24 cellular contexts compared by ENCODE assay signal in the genomic region with DNA sequence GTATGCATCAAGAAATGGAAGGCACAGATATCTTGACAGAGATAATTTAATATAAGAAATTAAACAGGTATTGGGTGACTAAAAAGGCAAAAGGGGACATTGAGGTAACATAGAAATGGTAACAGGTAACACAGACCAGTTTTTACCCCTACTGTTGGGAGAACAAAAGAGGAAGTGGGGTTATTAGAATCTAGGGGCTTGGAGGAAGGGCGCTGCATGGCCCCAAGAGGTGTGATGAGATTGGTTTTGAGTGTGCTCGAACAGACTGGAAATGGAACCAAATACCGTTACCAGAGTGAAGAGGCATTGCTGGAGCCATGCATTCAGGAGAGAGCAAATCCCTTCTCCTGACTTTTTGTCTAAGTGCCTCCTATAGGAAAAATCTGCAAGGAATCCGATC.
DNase-seq lines count a peak whose midpoint lies in the region; ATAC-seq, FAIRE-seq and TF ChIP-seq lines count a peak whose summit lies in the region.
"Had no signal": no experiment of that assay in that cellular context is flagged by ENCODE, and none has a peak within 500 bp of the region (broad histone marks: within the 10 kb centered on the region; RNA-seq: fewer than 3 reads in every experiment).

No MANE protein-coding gene starts in this region.

- H3K9ac ChIP-seq in K562 (ENCODE audit: insufficient read depth in 1 of 2, low read depth in 2 of 2, low read length in 2 of 2), result no peak overlapping the region
- H3K9ac ChIP-seq: BLaER1 had no signal

- H3K4me2 ChIP-seq in K562 (ENCODE audit: insufficient read depth, low read length), result no peak overlapping the region
- H3K4me2 ChIP-seq: BLaER1 had no signal

- no peaks in the 10 kb centered on the region for H3K9me3 ChIP-seq in K562 (replicated peaks; ENCODE audit: control insufficient read depth, insufficient read depth, low read depth, low read length)
- no peaks in the 10 kb centered on the region for H3K9me3 ChIP-seq in SJCRH30 (replicated peaks)
- H3K9me3 ChIP-seq: BE2C, BLaER1 had no signal

- H3K79me2 ChIP-seq in K562 (ENCODE audit: control insufficient read depth, insufficient read depth, low read length), result no peaks in the 10 kb centered on the region

- CTCF ChIA-PET in K562 (lab: Yijun Ruan, JAX; ENCODE audit: low intra/inter-chr PET ratio), result no interaction called here

- no peaks in the 10 kb centered on the region for H4K20me1 ChIP-seq in K562 (replicated peaks; ENCODE audit: control insufficient read depth, insufficient read depth, low read length)
- H4K20me1 ChIP-seq: BLaER1 had no signal

- WGBS in K562 (ENCODE audit: insufficient coverage, low coverage, missing lambda C conversion rate), result 0% methylated on average over 2 of the region's 4 CpGs

- no peaks in the 10 kb centered on the region; a peak in 1 of 5 replicates for H3K27me3 ChIP-seq in K562 (ENCODE audit: control insufficient read depth in 2 of 2, insufficient read depth in 2 of 2, low read length in 2 of 2)
- H3K27me3 ChIP-seq in SJCRH30, result peaks cover 8% of the 10 kb centered on the region
- H3K27me3 ChIP-seq: BE2C, BLaER1 had no signal

- H3K27ac ChIP-seq in K562 (ENCODE audit: extremely low read depth, low read depth, low read length) (no peak overlapping the region), SJCRH30 (no peak overlapping the region)
- H3K27ac ChIP-seq: BLaER1 had no signal

- TF ChIP-seq RAD21 in K562 (CRISPR knock-in tag; conservative IDR thresholded peaks at IDR 0.05 in 1 of 2, IDR thresholded peaks at IDR 0.05 in 1 of 2), result no peak

- H3K9me1 ChIP-seq in K562 (ENCODE audit: control insufficient read depth, insufficient read depth, low read length), result no peaks in the 10 kb centered on the region

- no TSS peak for BruUV-seq in K562 (replicated peaks; lab: Mats Ljungman, UMichigan)

- TF ChIP-seq POLR2A in GM12891 (IDR thresholded peaks at IDR 0.05; ENCODE audit: low read depth, low read length) (no peak), K562 (conservative IDR thresholded peaks at IDR 0.05) (no peak)

- in situ Hi-C loops in K562 (cut with MboI), result no loop called here

- no peak for FAIRE-seq in GM12891 (lab: Jason Lieb, UNC)
- no peak for FAIRE-seq in K562 (lab: Jason Lieb, UNC)
- FAIRE-seq: A204.1, GM12892, GM18507 had no signal

- no peak for TF ChIP-seq CTCF in K562 (IDR thresholded peaks at IDR 0.05 in 2 of 3, conservative IDR thresholded peaks at IDR 0.05 in 1 of 3; ENCODE audit: insufficient read depth in 2 of 3, low read depth in 1 of 3, low read length in 3 of 3)

- H3K4me1 ChIP-seq in K562 (replicated peaks in 1 of 2; ENCODE audit: control insufficient read depth in 2 of 2, insufficient read depth in 2 of 2, low read length in 2 of 2) (no peaks in the 10 kb centered on the region), SJCRH30 (no peaks in the 10 kb centered on the region)
- H3K4me1 ChIP-seq: BE2C, BLaER1 had no signal

- no peak for TF ChIP-seq EP300 in K562 (IDR thresholded peaks at IDR 0.05; ENCODE audit: low read length)

- H3K4me3 ChIP-seq in K562, result no peak overlapping the region
- H3K4me3 ChIP-seq in SJCRH30, result no peak overlapping the region
- H3K4me3 ChIP-seq: BLaER1 had no signal

- H3K36me3 ChIP-seq in K562 (ENCODE audit: control insufficient read depth, insufficient read depth, low read length), result no peaks in the 10 kb centered on the region
- no peaks in the 10 kb centered on the region for H3K36me3 ChIP-seq in SJCRH30
- H3K36me3 ChIP-seq: BE2C, BLaER1 had no signal

- H2AFZ ChIP-seq in K562 (ENCODE audit: low read depth, low read length), result no peak overlapping the region

- intact Hi-C loops in K562 (cut with micrococcal nuclease), result no loop called here

- ATAC-seq in GM18867 (IDR thresholded peaks at IDR 0.05; ENCODE audit: unreplicated experiment), result peak; percentile 52
- ATAC-seq in K562, result no peak
- no peak for ATAC-seq in GM18909 (IDR thresholded peaks at IDR 0.05; ENCODE audit: poor library complexity, unreplicated experiment)

- DNase-seq in GM12891 (ENCODE audit: insufficient read length, low spot score) (no peak), K562 (ENCODE audit: extremely low read depth in 1 of 4, low spot score in 3 of 4) (no peak), SJCRH30 (no peak)
- DNase-seq: 8988T; ACHN; BE2C; C1 segment of cervical spinal cord; CD4-positive, alpha-beta memory T cell; CD4-positive, CD25-positive, alpha-beta regulatory T cell; CD8-positive, alpha-beta memory T cell; COR-L47; DMS 273 treated with DMSO at 0.1 percent for 48 hours; DMS153; DMS53; DMS79; DND-41; EL; GDM1 had no signal

- POLR2A ChIA-PET in K562 (lab: Yijun Ruan, JAX), result no interaction called here

TF ChIP-seq in GM12891, 5 proteins besides CTCF, POLR2A, EP300 and RAD21:
- TF ChIP-seq TAF1 (IDR thresholded peaks at IDR 0.05; ENCODE audit: low read depth, low read length), result no peak
- no peak for TF ChIP-seq POU2F2 (IDR thresholded peaks at IDR 0.05; ENCODE audit: low read depth, low read length)
- TF ChIP-seq PAX5 (IDR thresholded peaks at IDR 0.05; ENCODE audit: insufficient read depth, low read length, severe bottlenecking), result no peak
- peak; percentile 40 for TF ChIP-seq SPI1 (IDR thresholded peaks at IDR 0.05; ENCODE audit: low read depth, low read length)

TF ChIP-seq in K562, 482 proteins besides CTCF, POLR2A, EP300 and RAD21:
- TF ChIP-seq SPI1 (IDR thresholded peaks at IDR 0.05; ENCODE audit: borderline replicate concordance, low read depth, low read length) (peak; percentile 71; the same call in 1 of the 2 replicates), HCFC1 (IDR thresholded peaks at IDR 0.05; ENCODE audit: low read depth, low read length) (no peak)
